In genomic region chr13:74067818-74068217, GRCh38 we compare ENCODE assay signal across 1 cellular context.
TF ChIP-seq lines count a peak whose summit lies in the region.

No MANE protein-coding gene starts in this region.

TF ChIP-seq in SK-N-SH, 30 proteins besides CTCF, POLR2A, EP300 and RAD21 (continued from another document):
- TF ChIP-seq POLR2AphosphoS5 (IDR thresholded peaks at IDR 0.05; ENCODE audit: low read depth, low read length) (no peak), ZBTB33 (IDR thresholded peaks at IDR 0.05; ENCODE audit: borderline replicate concordance, low read depth) (no peak), SMC3 (IDR thresholded peaks at IDR 0.05; ENCODE audit: low read depth, low read length) (no peak), SIN3A (IDR thresholded peaks at IDR 0.05; ENCODE audit: borderline replicate concordance, low read depth, low read length) (no peak)
